ENCODE assay signal across 30 cellular contexts in genomic region chr1:117841117-117841650, GRCh38.
"Had no signal": no experiment of that assay in that cellular context is flagged by ENCODE, and none has a peak within 500 bp of the region (broad histone marks: within the 10 kb centered on the region; RNA-seq: fewer than 3 reads in every experiment).

No MANE protein-coding gene starts in this region.

- H3K36me3 Mint-ChIP-seq: neural progenitor cell; stimulated activated effector memory CD8-positive, alpha-beta T cell treated with anti-CD3 and anti-CD28 coated beads, Interleukin-12 subunit alpha, Interleukin-12 subunit beta, amount 100 ng/mL, for 72 hours had no signal

- H3K4me2 ChIP-seq: neural progenitor cell, smooth muscle cell had no signal

- H2AFZ ChIP-seq: neural progenitor cell, parathyroid adenoma had no signal

- DNase-seq: naive thymus-derived CD4-positive, alpha-beta T cell; natural killer cell; occipital lobe; ovary; posterior cingulate gyrus; psoas muscle; right cardiac atrium; spleen; stimulated activated CD4-positive, alpha-beta T cell treated with anti-CD3 and anti-CD28 coated beads, Interleukin-12 subunit alpha, Interleukin-12 subunit beta, amount 100 ng/mL, for 4 hours; stimulated activated CD4-positive, alpha-beta T cell treated with anti-CD3 and anti-CD28 coated beads, Interleukin-1b, Interleukin-23, amount 100 ng/mL, for 48 hours; stimulated activated CD4-positive, alpha-beta T cell treated with anti-CD3 and anti-CD28 coated beads, Interleukin-2, amount 100 ng/mL, for 48 hours; stimulated activated CD4-positive, alpha-beta T cell treated with anti-CD3 and anti-CD28 coated beads, Interleukin-4, amount 100 ng/mL, for 24 hours; stimulated activated naive B cell treated with anti-CD40 and anti-IgM and Interleukin-4, amounts not matched to agents 10 μg/mL and 1 μg/mL and 100 μg/mL, for 72 hours; stimulated activated naive CD4-positive, alpha-beta T cell treated with Interleukin-2 at 50 U/mL for 16 hours; stomach; thyroid gland; trophoblast cell; upper lobe of left lung; uterus had no signal

- H3K9ac ChIP-seq: neural progenitor cell, parathyroid adenoma had no signal

- H3K4me1 ChIP-seq: neural progenitor cell, parathyroid adenoma, psoas muscle, spleen, stomach, tibial nerve, upper lobe of left lung, uterus had no signal

- ATAC-seq: naive thymus-derived CD4-positive, alpha-beta T cell; natural killer cell; psoas muscle; right cardiac atrium; sciatic nerve; stimulated activated effector memory CD8-positive, alpha-beta T cell treated with anti-CD3 and anti-CD28 coated beads, Interleukin-12 subunit alpha, Interleukin-12 subunit beta, amount 100 ng/mL, for 72 hours; stimulated activated naive B cell treated with anti-CD40 and anti-IgM and Interleukin-4, amounts not matched to agents 10 μg/mL and 1 μg/mL and 100 μg/mL, for 72 hours had no signal

- H3K27me3 ChIP-seq: neural progenitor cell, ovary, spleen, stomach, thyroid gland, tibial nerve, upper lobe of left lung, uterus had no signal

- H3K4me3 ChIP-seq: neural progenitor cell, ovary, psoas muscle, skin epidermis, smooth muscle cell, spleen, stomach, thoracic aorta, thyroid gland, tibial nerve, upper lobe of left lung, uterus had no signal

- H3K79me2 ChIP-seq: parathyroid adenoma had no signal

- H3K27me3 Mint-ChIP-seq: naive thymus-derived CD4-positive, alpha-beta T cell; stimulated activated naive B cell treated with anti-CD40 and anti-IgM and Interleukin-4, amounts not matched to agents 10 μg/mL and 1 μg/mL and 100 μg/mL, for 72 hours; stimulated activated naive CD8-positive, alpha-beta T cell treated with anti-CD3 and anti-CD28 coated beads, Interleukin-15, Interleukin-2, amounts not matched to agents 100 ng/mL and 50 ng/mL, for 24 hours had no signal

- H3K27ac Mint-ChIP-seq: naive thymus-derived CD4-positive, alpha-beta T cell; natural killer cell; nephron; neural progenitor cell; progenitor cell of endocrine pancreas; stimulated activated effector memory CD8-positive, alpha-beta T cell treated with anti-CD3 and anti-CD28 coated beads, Interleukin-12 subunit alpha, Interleukin-12 subunit beta, amount 100 ng/mL, for 72 hours; stimulated activated naive B cell treated with anti-CD40 and anti-IgM and Interleukin-4, amounts not matched to agents 10 μg/mL and 1 μg/mL and 100 μg/mL, for 72 hours; stimulated activated naive CD8-positive, alpha-beta T cell treated with anti-CD3 and anti-CD28 coated beads, Interleukin-15, Interleukin-2, amounts not matched to agents 100 ng/mL and 50 ng/mL, for 24 hours had no signal

- H3K4me1 Mint-ChIP-seq: naive thymus-derived CD4-positive, alpha-beta T cell; natural killer cell; nephron; neural progenitor cell; stimulated activated effector memory CD8-positive, alpha-beta T cell treated with anti-CD3 and anti-CD28 coated beads, Interleukin-12 subunit alpha, Interleukin-12 subunit beta, amount 100 ng/mL, for 72 hours; stimulated activated naive B cell treated with anti-CD40 and anti-IgM and Interleukin-4, amounts not matched to agents 10 μg/mL and 1 μg/mL and 100 μg/mL, for 72 hours had no signal

- H3K4me3 Mint-ChIP-seq: naive thymus-derived CD4-positive, alpha-beta T cell; natural killer cell; nephron; neural progenitor cell; stimulated activated effector memory CD8-positive, alpha-beta T cell treated with anti-CD3 and anti-CD28 coated beads, Interleukin-12 subunit alpha, Interleukin-12 subunit beta, amount 100 ng/mL, for 72 hours; stimulated activated naive B cell treated with anti-CD40 and anti-IgM and Interleukin-4, amounts not matched to agents 10 μg/mL and 1 μg/mL and 100 μg/mL, for 72 hours; stimulated activated naive CD8-positive, alpha-beta T cell treated with anti-CD3 and anti-CD28 coated beads, Interleukin-15, Interleukin-2, amounts not matched to agents 100 ng/mL and 50 ng/mL, for 24 hours had no signal

- H3K27ac ChIP-seq: neural progenitor cell, ovary, parathyroid adenoma, psoas muscle, skin epidermis, spleen, stomach, thoracic aorta, thyroid gland, tibial nerve, upper lobe of left lung, uterus had no signal

- H3K9me3 ChIP-seq: ovary, psoas muscle, thyroid gland, uterus had no signal

- H3K36me3 ChIP-seq: neural progenitor cell, ovary, thoracic aorta, thyroid gland, upper lobe of left lung, uterus had no signal
